Comparison of ENCODE assay signal across 2 cellular contexts in the genomic region with DNA sequence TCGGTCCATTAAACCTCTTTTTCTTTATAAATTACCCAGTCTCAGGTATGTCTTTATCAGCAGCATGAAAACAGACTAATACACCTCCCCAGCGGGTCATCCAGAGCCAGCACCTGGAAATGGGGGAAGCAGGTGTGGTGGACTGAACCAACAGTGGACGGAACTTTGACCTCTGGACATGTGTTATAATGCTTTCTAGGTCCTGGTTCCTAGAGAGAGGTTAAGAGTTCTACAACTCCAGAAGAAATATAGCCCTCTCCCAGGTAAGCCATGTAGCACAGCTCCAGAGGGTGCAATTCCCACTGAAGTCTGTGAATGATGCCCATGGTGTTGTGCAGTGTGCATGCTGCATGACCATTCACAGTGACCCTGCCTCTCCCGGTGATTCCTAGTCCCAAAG.
TF ChIP-seq lines count a peak whose summit lies in the region.

No MANE protein-coding gene starts in this region.

TF ChIP-seq in HepG2, 621 proteins besides CTCF, POLR2A, EP300 and RAD21:
- TF ChIP-seq ARNT (IDR thresholded peaks at IDR 0.05): no peak
- peak; percentile 89 for TF ChIP-seq BCL6 (CRISPR knock-in tag; IDR thresholded peaks at IDR 0.05)
- no peak for TF ChIP-seq ZNF530 (CRISPR knock-in tag; IDR thresholded peaks at IDR 0.05; ENCODE audit: low read depth)
- TF ChIP-seq, protein P1, sequence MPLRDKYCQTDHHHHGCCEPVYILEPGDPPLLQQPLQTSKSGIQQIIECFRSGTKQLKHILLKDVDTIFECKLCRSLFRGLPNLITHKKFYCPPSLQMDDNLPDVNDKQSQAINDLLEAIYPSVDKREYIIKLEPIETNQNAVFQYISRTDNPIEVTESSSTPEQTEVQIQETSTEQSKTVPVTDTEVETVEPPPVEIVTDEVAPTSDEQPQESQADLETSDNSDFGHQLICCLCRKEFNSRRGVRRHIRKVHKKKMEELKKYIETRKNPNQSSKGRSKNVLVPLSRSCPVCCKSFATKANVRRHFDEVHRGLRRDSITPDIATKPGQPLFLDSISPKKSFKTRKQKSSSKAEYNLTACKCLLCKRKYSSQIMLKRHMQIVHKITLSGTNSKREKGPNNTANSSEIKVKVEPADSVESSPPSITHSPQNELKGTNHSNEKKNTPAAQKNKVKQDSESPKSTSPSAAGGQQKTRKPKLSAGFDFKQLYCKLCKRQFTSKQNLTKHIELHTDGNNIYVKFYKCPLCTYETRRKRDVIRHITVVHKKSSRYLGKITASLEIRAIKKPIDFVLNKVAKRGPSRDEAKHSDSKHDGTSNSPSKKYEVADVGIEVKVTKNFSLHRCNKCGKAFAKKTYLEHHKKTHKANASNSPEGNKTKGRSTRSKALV (CRISPR knock-in tag; IDR thresholded peaks at IDR 0.05): no peak
- TF ChIP-seq TRIM24 (CRISPR knock-in tag; IDR thresholded peaks at IDR 0.05): no peak
- TF ChIP-seq WIZ (CRISPR knock-in tag; IDR thresholded peaks at IDR 0.05): no peak

TF ChIP-seq in IMR-90, 13 proteins besides CTCF, POLR2A, EP300 and RAD21:
- no peak for TF ChIP-seq FOS (IDR thresholded peaks at IDR 0.05; ENCODE audit: low read depth, low read length)
- TF ChIP-seq MAZ (IDR thresholded peaks at IDR 0.05; ENCODE audit: borderline replicate concordance, low read depth, low read length): no peak
- TF ChIP-seq, protein P2, sequence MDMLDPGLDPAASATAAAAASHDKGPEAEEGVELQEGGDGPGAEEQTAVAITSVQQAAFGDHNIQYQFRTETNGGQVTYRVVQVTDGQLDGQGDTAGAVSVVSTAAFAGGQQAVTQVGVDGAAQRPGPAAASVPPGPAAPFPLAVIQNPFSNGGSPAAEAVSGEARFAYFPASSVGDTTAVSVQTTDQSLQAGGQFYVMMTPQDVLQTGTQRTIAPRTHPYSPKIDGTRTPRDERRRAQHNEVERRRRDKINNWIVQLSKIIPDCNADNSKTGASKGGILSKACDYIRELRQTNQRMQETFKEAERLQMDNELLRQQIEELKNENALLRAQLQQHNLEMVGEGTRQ (IDR thresholded peaks at IDR 0.05; ENCODE audit: low read depth, low read length): no peak
- no peak for TF ChIP-seq RFX5 (IDR thresholded peaks at IDR 0.05; ENCODE audit: low read depth, low read length)
- TF ChIP-seq MAFK (IDR thresholded peaks at IDR 0.05; ENCODE audit: low read depth, low read length): no peak
- no peak for TF ChIP-seq CEBPB (IDR thresholded peaks at IDR 0.05; ENCODE audit: low read depth, low read length)
- TF ChIP-seq, protein P3, sequence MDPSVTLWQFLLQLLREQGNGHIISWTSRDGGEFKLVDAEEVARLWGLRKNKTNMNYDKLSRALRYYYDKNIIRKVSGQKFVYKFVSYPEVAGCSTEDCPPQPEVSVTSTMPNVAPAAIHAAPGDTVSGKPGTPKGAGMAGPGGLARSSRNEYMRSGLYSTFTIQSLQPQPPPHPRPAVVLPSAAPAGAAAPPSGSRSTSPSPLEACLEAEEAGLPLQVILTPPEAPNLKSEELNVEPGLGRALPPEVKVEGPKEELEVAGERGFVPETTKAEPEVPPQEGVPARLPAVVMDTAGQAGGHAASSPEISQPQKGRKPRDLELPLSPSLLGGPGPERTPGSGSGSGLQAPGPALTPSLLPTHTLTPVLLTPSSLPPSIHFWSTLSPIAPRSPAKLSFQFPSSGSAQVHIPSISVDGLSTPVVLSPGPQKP (IDR thresholded peaks at IDR 0.05; ENCODE audit: borderline replicate concordance, low read depth, low read length): no peak
- TF ChIP-seq BHLHE40 (IDR thresholded peaks at IDR 0.05; ENCODE audit: low read depth, low read length): no peak
- no peak for TF ChIP-seq SMC3 (IDR thresholded peaks at IDR 0.05; ENCODE audit: low read depth, low read length)
- no peak for TF ChIP-seq MXI1 (IDR thresholded peaks at IDR 0.05; ENCODE audit: borderline replicate concordance, low read depth, low read length)
- TF ChIP-seq NFE2L2 (IDR thresholded peaks at IDR 0.05; ENCODE audit: low read depth, low read length): no peak
- TF ChIP-seq RCOR1 (IDR thresholded peaks at IDR 0.05; ENCODE audit: insufficient replicate concordance, low read length): no peak
- no peak for TF ChIP-seq CHD1 (IDR thresholded peaks at IDR 0.05; ENCODE audit: low read depth, low read length)
TF ChIP-seq in IMR-90: peak in this region for 0.
